Comparison of ENCODE assay signal across 12 cellular contexts in genomic region chr10:78925800-78926319, GRCh38.
A peak's percentile ranks its signal among the peaks of the same experiment; 100 is the strongest.
DNase-seq lines count a peak whose midpoint lies in the region; TF ChIP-seq lines count a peak whose summit lies in the region.
"Had no signal": no experiment of that assay in that cellular context is flagged by ENCODE, and none has a peak within 500 bp of the region (broad histone marks: within the 10 kb centered on the region; RNA-seq: fewer than 3 reads in every experiment).

No MANE protein-coding gene starts in this region.

- peak; percentile 94 for DNase-seq in HFFc6
- peak; percentile 30 for DNase-seq in SKM-1 (lab: John Stamatoyannopoulos, UW; ENCODE audit: unreplicated experiment)
- DNase-seq in fibroblast of mammary gland (ENCODE audit: low read depth), result peak; percentile 97
- no peak for DNase-seq in suprapubic skin (ENCODE audit: low spot score in 2 of 2)
- no peak for DNase-seq in NOMO-1 (lab: John Stamatoyannopoulos, UW; ENCODE audit: unreplicated experiment in 2 of 2)
- DNase-seq in H9, result no peak
- no peak for DNase-seq in activated CD4-positive, CD25-positive, alpha-beta regulatory T cell treated with anti-CD3 and anti-CD28 coated beads, Interleukin-2, amount 50 U/mL, for 72 hours
- DNase-seq: activated CD8-positive, alpha-beta memory T cell treated with anti-CD3 and anti-CD28 coated beads, Interleukin-2, amount 10 ng/mL, durations not matched to agents 7 days and 5 days; head of caudate nucleus; midbrain; stomach had no signal

- H3K27me3 Mint-ChIP-seq in HFFc6 (ENCODE audit: insufficient read depth), result peaks cover 17% of the 10 kb centered on the region
- H3K27me3 Mint-ChIP-seq in H9 (ENCODE audit: low read depth), result peaks cover 34% of the 10 kb centered on the region
- H3K27me3 Mint-ChIP-seq: activated CD8-positive, alpha-beta memory T cell treated with anti-CD3 and anti-CD28 coated beads, Interleukin-2, amount 10 ng/mL, durations not matched to agents 7 days and 5 days had no signal

- H3K4me1 Mint-ChIP-seq in HFFc6 (ENCODE audit: low read depth) (peaks cover 34% of the 10 kb centered on the region), H9 (peaks cover 26 to 37% of the 10 kb centered on the region in 2 experiments)
- H3K4me1 Mint-ChIP-seq: activated CD8-positive, alpha-beta memory T cell treated with anti-CD3 and anti-CD28 coated beads, Interleukin-2, amount 10 ng/mL, durations not matched to agents 7 days and 5 days; central memory CD8-positive, alpha-beta T cell had no signal

- no peaks in the 10 kb centered on the region for H3K79me2 ChIP-seq in H9 (ENCODE audit: insufficient read depth, low read length)

- no peak overlapping the region for H2BK20ac ChIP-seq in H9 (ENCODE audit: low read depth, low read length, poor library complexity, severe bottlenecking)

- H3K27ac ChIP-seq in suprapubic skin, result peak overlapping the region; percentile 10
- no peak overlapping the region for H3K27ac ChIP-seq in H9 (ENCODE audit: insufficient read length, low read depth, low read length)
- H3K27ac ChIP-seq: stomach had no signal

- H3T11ph ChIP-seq in H9 (ENCODE audit: low read length), result no peak overlapping the region

- no peak for TF ChIP-seq EP300 in suprapubic skin (IDR thresholded peaks at IDR 0.05)

- H3K9me3 Mint-ChIP-seq in HFFc6, result no peaks in the 10 kb centered on the region
- no peaks in the 10 kb centered on the region for H3K9me3 Mint-ChIP-seq in H9
- H3K9me3 Mint-ChIP-seq: central memory CD8-positive, alpha-beta T cell had no signal

- H3K4me3 ChIP-seq in fibroblast of mammary gland (ENCODE audit: control insufficient read depth, low read depth, low read length) (no peak overlapping the region), suprapubic skin (no peak overlapping the region)
- H3K4me3 ChIP-seq: stomach had no signal

- WGBS in suprapubic skin, result 61% methylated on average over 6 of the region's 6 CpGs
- WGBS in H9 (ENCODE audit: extremely low coverage, insufficient read length, low lambda C conversion rate), result no CpG with 5 or more reads among the region's 6 CpGs

- H3K9ac ChIP-seq in H9 (ENCODE audit: extremely low read depth, insufficient read length, low read length), result no peak overlapping the region

- H3K36me3 Mint-ChIP-seq in HFFc6 (ENCODE audit: low read depth), result no peaks in the 10 kb centered on the region
- H3K36me3 Mint-ChIP-seq in H9 (ENCODE audit: insufficient read depth in 1 of 3, low read depth in 3 of 3), result no peaks in the 10 kb centered on the region
- H3K36me3 Mint-ChIP-seq: activated CD8-positive, alpha-beta memory T cell treated with anti-CD3 and anti-CD28 coated beads, Interleukin-2, amount 10 ng/mL, durations not matched to agents 7 days and 5 days had no signal

- peaks cover 25% of the 10 kb centered on the region for H3K4me1 ChIP-seq in suprapubic skin
- 0 out of 2 replicates have a peak, but pooled peaks cover 2% of the 10 kb centered on the region for H3K4me1 ChIP-seq in H9 (ENCODE audit: insufficient read depth, low read length)

- H3K4me3 Mint-ChIP-seq in HFFc6, result no peak overlapping the region
- no peak overlapping the region for H3K4me3 Mint-ChIP-seq in H9
- H3K4me3 Mint-ChIP-seq: activated CD8-positive, alpha-beta memory T cell treated with anti-CD3 and anti-CD28 coated beads, Interleukin-2, amount 10 ng/mL, durations not matched to agents 7 days and 5 days; central memory CD8-positive, alpha-beta T cell had no signal

- no peak overlapping the region for H4K5ac ChIP-seq in H9 (ENCODE audit: insufficient read length, low read depth, low read length)

- H3K9me3 ChIP-seq in suprapubic skin, result no peaks in the 10 kb centered on the region
- no peaks in the 10 kb centered on the region for H3K9me3 ChIP-seq in H9 (ENCODE audit: control insufficient read depth, low read depth, low read length)
- H3K9me3 ChIP-seq: stomach had no signal

- H4K91ac ChIP-seq in H9 (ENCODE audit: insufficient read length, low read depth, low read length), result no peak overlapping the region

- H3K27ac Mint-ChIP-seq in HFFc6, result peak overlapping the region; percentile 34; the same call in 1 of the 2 replicates
- no peak overlapping the region for H3K27ac Mint-ChIP-seq in H9
- H3K27ac Mint-ChIP-seq: activated CD8-positive, alpha-beta memory T cell treated with anti-CD3 and anti-CD28 coated beads, Interleukin-2, amount 10 ng/mL, durations not matched to agents 7 days and 5 days had no signal

- no peak overlapping the region for H2AK5ac ChIP-seq in H9 (ENCODE audit: insufficient read length, low read length)

- no peaks in the 10 kb centered on the region for H4K20me1 ChIP-seq in H9 (ENCODE audit: control insufficient read depth, insufficient read depth, insufficient read length)

- TF ChIP-seq CTCF in HFFc6 (IDR thresholded peaks at IDR 0.05), result no peak
- no peak for TF ChIP-seq CTCF in fibroblast of mammary gland (conservative IDR thresholded peaks at IDR 0.05; ENCODE audit: control insufficient read depth, insufficient read depth, low read depth, low read length)
- no peak for TF ChIP-seq CTCF in suprapubic skin (IDR thresholded peaks at IDR 0.05)
- TF ChIP-seq CTCF in H9 (conservative IDR thresholded peaks at IDR 0.05), result no peak

- no peak overlapping the region for H4K8ac ChIP-seq in H9 (replicated peaks; ENCODE audit: insufficient read length, low read depth, low read length)

- no peaks in the 10 kb centered on the region for H3K79me1 ChIP-seq in H9 (ENCODE audit: insufficient read depth, low read depth, low read length, poor library complexity, severe bottlenecking)

- H2BK5ac ChIP-seq in H9 (ENCODE audit: insufficient read length, low read length), result no peak overlapping the region

- H3K18ac ChIP-seq in H9 (ENCODE audit: insufficient read length, low read depth, low read length), result no peak overlapping the region

- H2BK15ac ChIP-seq in H9 (ENCODE audit: low read depth, low read length), result no peak overlapping the region

- no peak overlapping the region for H3K14ac ChIP-seq in H9 (ENCODE audit: insufficient read depth, low read length)

- H3K23me2 ChIP-seq in H9 (ENCODE audit: insufficient read length, low read depth, low read length, poor library complexity, severe bottlenecking), result no peaks in the 10 kb centered on the region

- no peaks in the 10 kb centered on the region for H3K36me3 ChIP-seq in suprapubic skin
- H3K36me3 ChIP-seq: stomach had no signal

- H3K4me2 ChIP-seq in H9 (ENCODE audit: insufficient read depth, insufficient read length, low read length), result no peak overlapping the region

- H2BK12ac ChIP-seq in H9 (ENCODE audit: insufficient read length, low read depth, low read length), result no peak overlapping the region

- no peak for TF ChIP-seq POLR2A in suprapubic skin (IDR thresholded peaks at IDR 0.05)

- no peak overlapping the region for H3K4ac ChIP-seq in H9 (ENCODE audit: low read depth, low read length)

- no peak overlapping the region for H3K56ac ChIP-seq in H9 (ENCODE audit: insufficient read length, low read depth, low read length)

- H2AFZ ChIP-seq in H9 (ENCODE audit: low read length), result no peak overlapping the region

- H3K27me3 ChIP-seq in suprapubic skin (no peaks in the 10 kb centered on the region), H9 (ENCODE audit: insufficient read depth, low read length) (no peaks in the 10 kb centered on the region)
- H3K27me3 ChIP-seq: stomach had no signal

- no peak overlapping the region for H2BK120ac ChIP-seq in H9 (ENCODE audit: low read depth, low read length, poor library complexity, severe bottlenecking)

- no peak overlapping the region for H3K23ac ChIP-seq in H9 (ENCODE audit: insufficient read length, low read depth, low read length)

Comparison
In these comparisons a context has a peak if more than half of its experiments do, and no peak if none do; other contexts are left out.
1. DNase-seq: peak in HFFc6 (single experiment), SKM-1 (single experiment) and fibroblast of mammary gland (single experiment); none in suprapubic skin (0 of 2), NOMO-1 (0 of 2), H9 (single experiment) and activated CD4-positive, CD25-positive, alpha-beta regulatory T cell treated with anti-CD3 and anti-CD28 coated beads, Interleukin-2, amount 50 U/mL, for 72 hours (single experiment).